8 cellular contexts compared by ENCODE assay signal in genomic region chr1:165828581-165829329, GRCh38. TPM values are rescaled to one million over a fixed set of nuclear protein-coding genes. Genes with fewer than 3 reads are reported as not detected.
DNase-seq lines count a peak whose midpoint lies in the region; ATAC-seq, FAIRE-seq and TF ChIP-seq lines count a peak whose summit lies in the region.

No MANE protein-coding gene starts in this region.

- H3K23ac ChIP-seq in H1 (ENCODE audit: insufficient read length): no peak overlapping the region

- H2BK5ac ChIP-seq in H1 (ENCODE audit: low read depth, low read length): peak overlapping the region; percentile 69

- no peak for TF ChIP-seq RAD21 in H1 (IDR thresholded peaks at IDR 0.05 in 1 of 2, conservative IDR thresholded peaks at IDR 0.05 in 1 of 2; ENCODE audit: low read depth in 2 of 2, low read length in 2 of 2)

- peak overlapping the region; percentile 95 to 96 (median 96) for H3K9ac ChIP-seq in H1 (replicated peaks in 1 of 4; ENCODE audit: extremely low read depth in 1 of 4, low read depth in 3 of 4, low read length in 3 of 4)

- H2BK12ac ChIP-seq in H1 (ENCODE audit: low read depth, low read length): no peak overlapping the region

- CTCF ChIA-PET in H1 (lab: Charles Lee; ENCODE audit: partially characterized antibody): interaction anchor here (0.6 to 2.1 kb wide), 8 partner anchors 13 to 143 kb away, joined by 3 to 7 read pairs (median 4); partner anchors contain the start of gene TMCO1

- peak; percentile 8 for ATAC-seq in HG02870 (IDR thresholded peaks at IDR 0.05; ENCODE audit: unreplicated experiment)

- H3K23me2 ChIP-seq in H1 (ENCODE audit: low read depth, low read length): peaks cover 4% of the 10 kb centered on the region; the same call in 1 of the 2 replicates

- H3K56ac ChIP-seq in H1 (replicated peaks; ENCODE audit: insufficient read length, low read depth, low read length): peak overlapping the region; percentile 80

- H3K14ac ChIP-seq in H1 (ENCODE audit: insufficient read length): no peak overlapping the region

- no peak overlapping the region for H2BK120ac ChIP-seq in H1 (replicated peaks; ENCODE audit: low read depth, low read length)

- peak overlapping the region; percentile 85 for H4K5ac ChIP-seq in H1 (ENCODE audit: insufficient read length, low read depth, low read length)

- peak overlapping the region; percentile 99 for H3K4me3 ChIP-seq in GM12875 (ENCODE audit: low read depth, low read length)
- peak overlapping the region; percentile 89 to 99 (median 97) for H3K4me3 ChIP-seq in H1 (ENCODE audit: extremely low read depth in 1 of 4, insufficient read depth in 2 of 4, low read depth in 3 of 4, low read length in 4 of 4)

- H4K91ac ChIP-seq in H1 (replicated peaks; ENCODE audit: insufficient read length, low read length): peak overlapping the region; percentile 86

- 1% methylated on average over 26 of the region's 26 CpGs; no CpG with 5 or more reads in 1 of the 2 experiments for WGBS in H1 (ENCODE audit: extremely low coverage in 1 of 2, insufficient coverage in 1 of 2, insufficient read length in 1 of 2, insufficient replicate concordance in 2 of 2, low coverage in 1 of 2, low lambda C conversion rate in 2 of 2, missing lambda C conversion rate in 1 of 2), 2 experiments

- H3K79me1 ChIP-seq in H1 (ENCODE audit: low read depth, low read length): peaks cover 5% of the 10 kb centered on the region

- no peak for TF ChIP-seq EP300 in H1 (IDR thresholded peaks at IDR 0.05; ENCODE audit: borderline replicate concordance in 1 of 2, low read depth in 2 of 2, low read length in 2 of 2)

- peak overlapping the region; percentile 88 for H3K27ac ChIP-seq in H1 (ENCODE audit: low read depth, low read length)

- POLR2A ChIA-PET in H1 (lab: Charles Lee; ENCODE audit: partially characterized antibody): interaction anchor here (0.7 to 7.3 kb wide), 31 partner anchors 10 to 227 kb away, joined by 3 to 114 read pairs (median 5); partner anchors contain the start of genes ALDH9A1, MGST3 and TMCO1

- peak overlapping the region; percentile 80 for H3K4ac ChIP-seq in H1 (replicated peaks; ENCODE audit: insufficient read length, low read depth, low read length)

- peaks cover 7 to 16% (median 14%) of the 10 kb centered on the region in 4 experiments for H3K4me1 ChIP-seq in H1 (replicated peaks in 1 of 4; ENCODE audit: control insufficient read depth in 3 of 4, insufficient read depth in 4 of 4, low read length in 3 of 4)

- no peaks in the 10 kb centered on the region for H3K27me3 ChIP-seq in H1 (replicated peaks in 1 of 4; ENCODE audit: control insufficient read depth in 3 of 4, extremely low read depth in 1 of 4, insufficient read depth in 3 of 4, low read length in 3 of 4)

- H3K36me3 ChIP-seq in H1 (ENCODE audit: control insufficient read depth in 2 of 4, insufficient read depth in 4 of 4, low read length in 3 of 4): no peaks in the 10 kb centered on the region

- peak overlapping the region; percentile 97; the same call in 1 of the 2 replicates for H4K8ac ChIP-seq in H1 (ENCODE audit: extremely low read depth, insufficient read depth, low read length)

- FAIRE-seq in H1 (lab: Jason Lieb, UNC): no peak

- TF ChIP-seq POLR2A in H1 (IDR thresholded peaks at IDR 0.05; ENCODE audit: control extremely low read depth in 1 of 2, low read depth in 2 of 2, low read length in 2 of 2): peak; percentile 56 to 87

- no peak overlapping the region for H2BK15ac ChIP-seq in H1 (ENCODE audit: low read length)

- no peak for TF ChIP-seq CTCF in GM12875 (IDR thresholded peaks at IDR 0.05; ENCODE audit: borderline replicate concordance, insufficient read depth, low read depth, low read length)
- no peak for TF ChIP-seq CTCF in H1 (IDR thresholded peaks at IDR 0.05; ENCODE audit: control extremely low read depth in 1 of 3, insufficient read depth in 1 of 3, low read depth in 1 of 3, low read length in 3 of 3)

- no peak overlapping the region for H2BK20ac ChIP-seq in H1 (ENCODE audit: low read length)

- H4K20me1 ChIP-seq in H1 (replicated peaks in 1 of 2; ENCODE audit: control insufficient read depth in 1 of 2, insufficient read depth in 2 of 2, low read length in 2 of 2): peaks cover 14% of the 10 kb centered on the region in 2 experiments

- peak overlapping the region; percentile 97 for H3K18ac ChIP-seq in H1 (ENCODE audit: extremely low read depth, low read length)

- in situ Hi-C loops in ACHN (cut with HindIII; ENCODE audit: low pct_ligation_motif_present, low pct_unique_long_range_greater_than_20kb, low sequenced_read_pairs): no loop called here

- H3K9me3 ChIP-seq in H1 (ENCODE audit: insufficient read depth in 2 of 2, low read depth in 1 of 2, low read length in 1 of 2): no peaks in the 10 kb centered on the region

- no peak overlapping the region for H2AK5ac ChIP-seq in H1 (ENCODE audit: low read depth, low read length)

- no peak overlapping the region for H2AFZ ChIP-seq in H1 (ENCODE audit: low read length)

- peaks cover 42 to 58% of the 10 kb centered on the region in 2 experiments for H3K79me2 ChIP-seq in H1 (ENCODE audit: control insufficient read depth in 1 of 2, insufficient read depth in 2 of 2, low read length in 2 of 2)

- peak overlapping the region; percentile 80 to 81 for H3K4me2 ChIP-seq in H1 (ENCODE audit: insufficient read depth in 1 of 2, low read depth in 2 of 2, low read length in 2 of 2)

- DNase-seq in ACHN (peak; percentile 91), NCI-H2029 treated with DMSO at 0.1 percent for 48 hours (lab: John Stamatoyannopoulos, UW) (peak; percentile 31), UCSD-AML1 (lab: John Stamatoyannopoulos, UW; ENCODE audit: unreplicated experiment) (peak; percentile 67), H1 (ENCODE audit: low read depth in 1 of 2, low spot score in 2 of 2) (peak in 1 of 2 experiments; percentile 60), lung microvascular endothelial cell (ENCODE audit: low read depth in 2 of 2) (peak; percentile 80 to 89), stromal cell of bone marrow (ENCODE audit: low read depth) (peak; percentile 72)

TF ChIP-seq in H1, 55 proteins besides CTCF, POLR2A, EP300 and RAD21 (continues in another document):
- TF ChIP-seq MAFK (IDR thresholded peaks at IDR 0.05; ENCODE audit: low read depth, low read length): no peak
- TF ChIP-seq CTBP2 (IDR thresholded peaks at IDR 0.05; ENCODE audit: borderline replicate concordance, insufficient read depth, insufficient read length, low read length): no peak
- TF ChIP-seq RXRA (IDR thresholded peaks at IDR 0.05; ENCODE audit: insufficient read depth, low read depth, low read length): no peak
- no peak for TF ChIP-seq POU5F1 (IDR thresholded peaks at IDR 0.05; ENCODE audit: low read depth, low read length)
- TF ChIP-seq NANOG (IDR thresholded peaks at IDR 0.05; ENCODE audit: insufficient read depth, low read depth, low read length, poor library complexity, severe bottlenecking): no peak
- peak; percentile 85 for TF ChIP-seq POLR2AphosphoS5 (IDR thresholded peaks at IDR 0.05; ENCODE audit: low read depth, low read length)
- no peak for TF ChIP-seq EGR1 (IDR thresholded peaks at IDR 0.05; ENCODE audit: borderline replicate concordance, low read depth, low read length)
- no peak for TF ChIP-seq BCL11A (IDR thresholded peaks at IDR 0.05; ENCODE audit: low read depth in 2 of 2, low read length in 2 of 2)
- no peak for TF ChIP-seq GTF2F1 (IDR thresholded peaks at IDR 0.05; ENCODE audit: borderline replicate concordance, low read depth, low read length)
- TF ChIP-seq JUN (IDR thresholded peaks at IDR 0.05; ENCODE audit: low read depth, low read length): no peak
- TF ChIP-seq RBBP5 (IDR thresholded peaks at IDR 0.05; ENCODE audit: borderline replicate concordance, low read depth, low read length): no peak

RNA-seq across cellular contexts. Expression of gene UCK2, which starts 1.3 kb away (rescaled TPM):
- 102 and 103 TPM in 2 replicates for total RNA-seq in H1 (2021; fragmentation: NEBNext Ultra II Directional; extraction: Animal tissue kit (Norgen Biotek cat#: 25700))
- 105 and 109 TPM in 2 replicates for polyA plus RNA-seq in H1 (2011; rRNA removed)
- polyA plus RNA-seq in H1 (2011; cell fraction: cytosol; rRNA removed): 93.3 TPM
- polyA plus RNA-seq in H1 (2011; cell fraction: nucleus; rRNA removed): 78.4 TPM
- polyA plus RNA-seq in H1 (2012, experiment 1 of 2): 77.5 to 83.9 TPM (median 80.6 TPM) in 4 replicates
- polyA plus RNA-seq in H1 (2012, experiment 2 of 2): 67.8 TPM
- polyA plus RNA-seq in H1 (2013, experiment 1 of 2): 69.1 TPM
- polyA plus RNA-seq in H1 (2013, experiment 2 of 2): 71.6 TPM
- polyA minus RNA-seq in H1 (2011; rRNA and poly(A)+ RNA removed): 124 and 144 TPM in 2 replicates
- polyA minus RNA-seq in H1 (2011; cell fraction: cytosol; rRNA and poly(A)+ RNA removed): 73.4 TPM
- 64.7 TPM for polyA minus RNA-seq in H1 (2011; cell fraction: nucleus; rRNA and poly(A)+ RNA removed)
- total RNA-seq in lung microvascular endothelial cell: 50.8 and 53.4 TPM in 2 replicates
